Comparison of ENCODE assay signal across 8 cellular contexts in genomic region chr9:74951725-74952151, GRCh38. TPM values are rescaled to one million over a fixed set of nuclear protein-coding genes. Genes with fewer than 3 reads are reported as not detected.
DNase-seq lines count a peak whose midpoint lies in the region; ATAC-seq and TF ChIP-seq lines count a peak whose summit lies in the region.

No MANE protein-coding gene starts in this region.

- peak overlapping the region; percentile 84 for H2AFZ ChIP-seq in SK-N-SH (ENCODE audit: low read depth)

- no peaks in the 10 kb centered on the region for H3K27me3 Mint-ChIP-seq in activated naive CD8-positive, alpha-beta T cell treated with anti-CD3 and anti-CD28 coated beads, Interleukin-2, amount 50 U/mL, for 24 hours

- H4K20me1 ChIP-seq in SK-N-SH (ENCODE audit: insufficient read depth): no peaks in the 10 kb centered on the region

- no peak for TF ChIP-seq EP300 in SK-N-SH (IDR thresholded peaks at IDR 0.05; ENCODE audit: borderline replicate concordance in 1 of 2, low read depth in 1 of 2, low read length in 1 of 2)

- under 1% methylated on average over 27 of the region's 30 CpGs for WGBS in SK-N-SH (ENCODE audit: low lambda C conversion rate)
- WGBS in heart right ventricle, 2 donors: 0% methylated on average over 30 of the region's 30 CpGs

- H3K27ac ChIP-seq in SK-N-SH (ENCODE audit: low read depth in 2 of 2, low read length in 1 of 2) (peak overlapping the region in 1 of 2 experiments; percentile 67; a peak in 3 of 4 replicates), heart right ventricle (peak overlapping the region; percentile 85 to 99 (median 96))

- intact Hi-C loops in heart right ventricle (cut with DNase I) (loop anchor here in 5 of 10 donors (2.0 to 10.0 kb wide), 6 partner anchors 51 to 175 kb away; partner anchors contain the start of genes NMRK1 (in 2 of the 5), OSTF1 (in 2 of the 5) and TRPM6 (in 1 of the 5)), posterior vena cava (cut with DNase I) (no loop called here)

- TF ChIP-seq RAD21 in SK-N-SH (IDR thresholded peaks at IDR 0.05; ENCODE audit: low read length): no peak

- H3K36me3 Mint-ChIP-seq in activated naive CD8-positive, alpha-beta T cell treated with anti-CD3 and anti-CD28 coated beads, Interleukin-2, amount 50 U/mL, for 24 hours (ENCODE audit: low read depth): peaks cover 22% of the 10 kb centered on the region

- DNase-seq in BJ (ENCODE audit: low read depth) (no peak), SK-N-SH (peak; percentile 60), heart right ventricle (peak; percentile 38 to 52), posterior vena cava (ENCODE audit: low spot score) (peak; percentile 83), NCI-H446 (lab: John Stamatoyannopoulos, UW) (no peak)
- peak; percentile 49 for DNase-seq in activated naive CD8-positive, alpha-beta T cell treated with anti-CD3 and anti-CD28 coated beads, Interleukin-2, amount 50 U/mL, for 24 hours

- H3K36me3 ChIP-seq in BJ (ENCODE audit: control insufficient read depth, insufficient read depth, low read length) (no peaks in the 10 kb centered on the region), SK-N-SH (replicated peaks in 1 of 2; ENCODE audit: control insufficient read depth in 1 of 2, insufficient read depth in 2 of 2, low read length in 1 of 2) (peaks cover 0 to 2% of the 10 kb centered on the region in 2 experiments), heart right ventricle (peaks cover 0 to 14% (median 0%) of the 10 kb centered on the region in 9 donors)

- H3K79me2 ChIP-seq in SK-N-SH (ENCODE audit: insufficient read depth): 0 out of 2 replicates have a peak, but pooled peaks cover 7% of the 10 kb centered on the region

- peak overlapping the region; percentile 97 for H3K4me3 Mint-ChIP-seq in activated naive CD8-positive, alpha-beta T cell treated with anti-CD3 and anti-CD28 coated beads, Interleukin-2, amount 50 U/mL, for 24 hours

- TF ChIP-seq CTCF in BJ (IDR thresholded peaks at IDR 0.05; ENCODE audit: insufficient read depth, low read depth, low read length) (no peak), SK-N-SH (IDR thresholded peaks at IDR 0.05) (no peak), heart right ventricle (IDR thresholded peaks at IDR 0.05) (no peak)

- peak overlapping the region; percentile 88 for H3K27ac Mint-ChIP-seq in activated naive CD8-positive, alpha-beta T cell treated with anti-CD3 and anti-CD28 coated beads, Interleukin-2, amount 50 U/mL, for 24 hours

- H3K4me1 Mint-ChIP-seq in activated naive CD8-positive, alpha-beta T cell treated with anti-CD3 and anti-CD28 coated beads, Interleukin-2, amount 50 U/mL, for 24 hours: peaks cover 24% of the 10 kb centered on the region

- peak overlapping the region; percentile 68 for H3K9ac ChIP-seq in SK-N-SH

- peaks cover 12% of the 10 kb centered on the region for H3F3A ChIP-seq in SK-N-SH (replicated peaks; ENCODE audit: insufficient read depth)

- no peaks in the 10 kb centered on the region for H3K9me2 ChIP-seq in SK-N-SH

- POLR2A ChIA-PET in BJ (lab: Charles Lee): interaction anchor here (0.5 kb wide), 1 partner anchor 70 kb away, joined by 4 read pairs; no protein-coding TSS in a partner anchor
- POLR2A ChIA-PET in SK-N-SH (lab: Yijun Ruan, JAX): interaction anchor here (2.5 kb wide), 1 partner anchor 76 kb away, joined by 8 read pairs; the partner anchor contains the start of gene CARNMT1

- CTCF ChIA-PET in BJ (lab: Yijun Ruan, JAX): interaction anchor here (0.6 to 3.0 kb wide), 15 partner anchors 9 to 174 kb away, joined by 3 to 23 read pairs (median 3); no protein-coding TSS in a partner anchor
- CTCF ChIA-PET in SK-N-SH (lab: Yijun Ruan, JAX): interaction anchor here (0.6 to 3.0 kb wide), 36 partner anchors 9 to 391 kb away, joined by 3 to 30 read pairs (median 4); partner anchors contain the start of genes OSTF1 and TRPM6

- H3K4me3 ChIP-seq in BJ (ENCODE audit: low read depth, low read length) (peak overlapping the region; percentile 96), SK-N-SH (ENCODE audit: low read depth in 2 of 2, low read length in 1 of 2) (peak overlapping the region; percentile 85 to 97), heart right ventricle (peak overlapping the region; percentile 60 to 98 (median 88))

- H3K9me3 ChIP-seq in SK-N-SH (no peaks in the 10 kb centered on the region), heart right ventricle (no peaks in the 10 kb centered on the region)

- ATAC-seq in GM19395 (IDR thresholded peaks at IDR 0.05; ENCODE audit: unreplicated experiment): peak; percentile 44
- ATAC-seq in HG03460 (IDR thresholded peaks at IDR 0.05; ENCODE audit: unreplicated experiment): peak; percentile 35
- ATAC-seq in activated naive CD8-positive, alpha-beta T cell treated with anti-CD3 and anti-CD28 coated beads, Interleukin-2, amount 50 U/mL, for 24 hours: peak; percentile 35
- ATAC-seq in heart right ventricle: peak in 7 of 8 donors; percentile 19 to 46 (median 36)

- no peaks in the 10 kb centered on the region; a peak in 1 of 4 replicates for H3K4me1 ChIP-seq in SK-N-SH (ENCODE audit: control insufficient read depth in 1 of 2, insufficient read depth in 2 of 2, low read depth in 1 of 2, low read length in 1 of 2)
- peaks cover 0 to 27% (median 17%) of the 10 kb centered on the region in 9 donors for H3K4me1 ChIP-seq in heart right ventricle

- no peaks in the 10 kb centered on the region for H3K9me3 Mint-ChIP-seq in activated naive CD8-positive, alpha-beta T cell treated with anti-CD3 and anti-CD28 coated beads, Interleukin-2, amount 50 U/mL, for 24 hours

- H3K27me3 ChIP-seq in BJ (ENCODE audit: control insufficient read depth, insufficient read depth, low read length) (no peaks in the 10 kb centered on the region), SK-N-SH (ENCODE audit: insufficient read depth) (no peaks in the 10 kb centered on the region), heart right ventricle (no peaks in the 10 kb centered on the region)

- H3K4me2 ChIP-seq in SK-N-SH: peak overlapping the region; percentile 99

TF ChIP-seq in SK-N-SH, 30 proteins besides CTCF, POLR2A, EP300 and RAD21 (continues in another document):
- no peak for TF ChIP-seq MAX (IDR thresholded peaks at IDR 0.05; ENCODE audit: low read depth)
- TF ChIP-seq FOXJ3 (CRISPR knock-in tag; IDR thresholded peaks at IDR 0.05): no peak
- no peak for TF ChIP-seq MXI1 (IDR thresholded peaks at IDR 0.05; ENCODE audit: low read depth, low read length)
- TF ChIP-seq USF1 (IDR thresholded peaks at IDR 0.05; ENCODE audit: borderline replicate concordance, low read depth): no peak
- TF ChIP-seq SMC3 (IDR thresholded peaks at IDR 0.05; ENCODE audit: low read depth, low read length): no peak
- no peak for TF ChIP-seq FOXM1 (IDR thresholded peaks at IDR 0.05; ENCODE audit: low read depth)
- no peak for TF ChIP-seq GABPA (IDR thresholded peaks at IDR 0.05; ENCODE audit: low read depth)
- TF ChIP-seq SIN3A (IDR thresholded peaks at IDR 0.05; ENCODE audit: borderline replicate concordance, low read depth, low read length): no peak
- TF ChIP-seq CHD2 (IDR thresholded peaks at IDR 0.05; ENCODE audit: low read length, partially characterized antibody): no peak
- no peak for TF ChIP-seq ZBTB33 (IDR thresholded peaks at IDR 0.05; ENCODE audit: borderline replicate concordance, low read depth)

RNA-seq across cellular contexts. Expression of gene C9orf40, which starts 1.0 kb away (rescaled TPM):
- 1.0 and 2.2 TPM in 2 replicates for polyA plus RNA-seq in BJ (2011; rRNA removed)
- polyA minus RNA-seq in BJ (2011; rRNA and poly(A)+ RNA removed): 0.47 and 0.62 TPM in 2 replicates
- polyA plus RNA-seq in SK-N-SH (2012; rRNA removed): 2.0 TPM in 2 replicates
- 2.4 and 2.9 TPM in 2 replicates for polyA plus RNA-seq in SK-N-SH (2012; cell fraction: cytosol; rRNA removed)
- polyA plus RNA-seq in SK-N-SH (2012; cell fraction: nucleus; rRNA removed): 1.1 and 1.7 TPM in 2 replicates
- total RNA-seq in heart right ventricle: 1 to 10 TPM in 9 of 10 donors, under 1 TPM in 1; 0.96 to 2.9 (median 1.9) TPM
- polyA plus RNA-seq in heart right ventricle: 1 to 10 TPM; 1.7 to 2.0 TPM
- total RNA-seq in posterior vena cava: 1 to 10 TPM; 4.1 to 5.1 TPM

Comparison
In these comparisons a context has a peak if more than half of its experiments do, and no peak if none do; other contexts are left out.
1. DNase-seq: peak in SK-N-SH (single experiment), activated naive CD8-positive, alpha-beta T cell treated with anti-CD3 and anti-CD28 coated beads, Interleukin-2, amount 50 U/mL, for 24 hours (single experiment), heart right ventricle (2 of 2) and posterior vena cava (single experiment); none in BJ (single experiment) and NCI-H446 (0 of 2).
2. Peak in every context shown above with its lines, with median percentiles within 50 percentile points of each other: H3K4me3 ChIP-seq and ATAC-seq.